Comparison of ENCODE assay signal across 2 cellular contexts in the genomic region with DNA sequence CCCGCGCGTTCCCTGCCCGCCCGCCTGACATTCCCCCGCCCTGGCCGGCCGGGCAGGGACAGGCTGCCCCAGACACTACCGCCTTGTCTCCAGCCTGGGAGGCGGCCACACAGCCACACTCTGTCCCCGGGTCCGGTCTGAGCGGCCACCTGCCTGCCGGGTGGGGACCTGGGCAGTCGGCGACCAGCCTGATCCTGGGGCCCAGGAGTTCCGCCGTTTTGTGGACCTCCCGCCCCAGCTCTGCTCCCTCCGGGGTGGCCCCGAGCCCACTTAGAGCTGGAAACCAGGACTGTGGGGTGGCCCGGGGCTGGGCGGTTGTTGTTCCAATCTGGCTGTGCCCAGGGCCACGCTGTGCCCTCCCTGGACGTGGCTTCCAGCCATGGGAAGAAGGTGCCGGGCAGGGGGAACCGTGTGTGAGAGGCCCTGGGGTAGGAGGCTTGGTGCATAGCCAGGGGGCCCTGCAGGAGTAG.
TF ChIP-seq lines count a peak whose summit lies in the region.

No MANE protein-coding gene starts in this region.

TF ChIP-seq in GM23338, 12 proteins besides CTCF, POLR2A, EP300 and RAD21 (continues in another document):
- TF ChIP-seq, protein P1, sequence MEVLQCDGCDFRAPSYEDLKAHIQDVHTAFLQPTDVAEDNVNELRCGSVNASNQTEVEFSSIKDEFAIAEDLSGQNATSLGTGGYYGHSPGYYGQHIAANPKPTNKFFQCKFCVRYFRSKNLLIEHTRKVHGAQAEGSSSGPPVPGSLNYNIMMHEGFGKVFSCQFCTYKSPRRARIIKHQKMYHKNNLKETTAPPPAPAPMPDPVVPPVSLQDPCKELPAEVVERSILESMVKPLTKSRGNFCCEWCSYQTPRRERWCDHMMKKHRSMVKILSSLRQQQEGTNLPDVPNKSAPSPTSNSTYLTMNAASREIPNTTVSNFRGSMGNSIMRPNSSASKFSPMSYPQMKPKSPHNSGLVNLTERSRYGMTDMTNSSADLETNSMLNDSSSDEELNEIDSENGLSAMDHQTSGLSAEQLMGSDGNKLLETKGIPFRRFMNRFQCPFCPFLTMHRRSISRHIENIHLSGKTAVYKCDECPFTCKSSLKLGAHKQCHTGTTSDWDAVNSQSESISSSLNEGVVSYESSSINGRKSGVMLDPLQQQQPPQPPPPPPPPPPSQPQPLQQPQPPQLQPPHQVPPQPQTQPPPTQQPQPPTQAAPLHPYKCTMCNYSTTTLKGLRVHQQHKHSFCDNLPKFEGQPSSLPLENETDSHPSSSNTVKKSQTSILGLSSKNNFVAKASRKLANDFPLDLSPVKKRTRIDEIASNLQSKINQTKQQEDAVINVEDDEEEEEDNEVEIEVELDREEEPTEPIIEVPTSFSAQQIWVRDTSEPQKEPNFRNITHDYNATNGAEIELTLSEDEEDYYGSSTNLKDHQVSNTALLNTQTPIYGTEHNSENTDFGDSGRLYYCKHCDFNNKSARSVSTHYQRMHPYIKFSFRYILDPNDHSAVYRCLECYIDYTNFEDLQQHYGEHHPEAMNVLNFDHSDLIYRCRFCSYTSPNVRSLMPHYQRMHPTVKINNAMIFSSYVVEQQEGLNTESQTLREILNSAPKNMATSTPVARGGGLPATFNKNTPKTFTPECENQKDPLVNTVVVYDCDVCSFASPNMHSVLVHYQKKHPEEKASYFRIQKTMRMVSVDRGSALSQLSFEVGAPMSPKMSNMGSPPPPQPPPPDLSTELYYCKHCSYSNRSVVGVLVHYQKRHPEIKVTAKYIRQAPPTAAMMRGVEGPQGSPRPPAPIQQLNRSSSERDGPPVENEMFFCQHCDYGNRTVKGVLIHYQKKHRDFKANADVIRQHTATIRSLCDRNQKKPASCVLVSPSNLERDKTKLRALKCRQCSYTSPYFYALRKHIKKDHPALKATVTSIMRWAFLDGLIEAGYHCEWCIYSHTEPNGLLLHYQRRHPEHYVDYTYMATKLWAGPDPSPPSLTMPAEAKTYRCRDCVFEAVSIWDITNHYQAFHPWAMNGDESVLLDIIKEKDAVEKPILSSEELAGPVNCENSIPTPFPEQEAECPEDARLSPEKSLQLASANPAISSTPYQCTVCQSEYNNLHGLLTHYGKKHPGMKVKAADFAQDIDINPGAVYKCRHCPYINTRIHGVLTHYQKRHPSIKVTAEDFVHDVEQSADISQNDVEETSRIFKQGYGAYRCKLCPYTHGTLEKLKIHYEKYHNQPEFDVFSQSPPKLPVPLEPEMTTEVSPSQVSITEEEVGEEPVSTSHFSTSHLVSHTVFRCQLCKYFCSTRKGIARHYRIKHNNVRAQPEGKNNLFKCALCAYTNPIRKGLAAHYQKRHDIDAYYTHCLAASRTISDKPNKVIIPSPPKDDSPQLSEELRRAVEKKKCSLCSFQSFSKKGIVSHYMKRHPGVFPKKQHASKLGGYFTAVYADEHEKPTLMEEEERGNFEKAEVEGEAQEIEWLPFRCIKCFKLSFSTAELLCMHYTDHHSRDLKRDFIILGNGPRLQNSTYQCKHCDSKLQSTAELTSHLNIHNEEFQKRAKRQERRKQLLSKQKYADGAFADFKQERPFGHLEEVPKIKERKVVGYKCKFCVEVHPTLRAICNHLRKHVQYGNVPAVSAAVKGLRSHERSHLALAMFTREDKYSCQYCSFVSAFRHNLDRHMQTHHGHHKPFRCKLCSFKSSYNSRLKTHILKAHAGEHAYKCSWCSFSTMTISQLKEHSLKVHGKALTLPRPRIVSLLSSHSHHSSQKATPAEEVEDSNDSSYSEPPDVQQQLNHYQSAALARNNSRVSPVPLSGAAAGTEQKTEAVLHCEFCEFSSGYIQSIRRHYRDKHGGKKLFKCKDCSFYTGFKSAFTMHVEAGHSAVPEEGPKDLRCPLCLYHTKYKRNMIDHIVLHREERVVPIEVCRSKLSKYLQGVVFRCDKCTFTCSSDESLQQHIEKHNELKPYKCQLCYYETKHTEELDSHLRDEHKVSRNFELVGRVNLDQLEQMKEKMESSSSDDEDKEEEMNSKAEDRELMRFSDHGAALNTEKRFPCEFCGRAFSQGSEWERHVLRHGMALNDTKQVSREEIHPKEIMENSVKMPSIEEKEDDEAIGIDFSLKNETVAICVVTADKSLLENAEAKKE (CRISPR knock-in tag; IDR thresholded peaks at IDR 0.05) = no peak
- TF ChIP-seq EZH2 (IDR thresholded peaks at IDR 0.05; ENCODE audit: low read depth, unreplicated experiment) = no peak
- TF ChIP-seq EZH2phosphoT487 (IDR thresholded peaks at IDR 0.05; ENCODE audit: unreplicated experiment) = no peak
- TF ChIP-seq ZNF331 (CRISPR knock-in tag; IDR thresholded peaks at IDR 0.05; ENCODE audit: low read depth) = no peak
- TF ChIP-seq, protein P2, sequence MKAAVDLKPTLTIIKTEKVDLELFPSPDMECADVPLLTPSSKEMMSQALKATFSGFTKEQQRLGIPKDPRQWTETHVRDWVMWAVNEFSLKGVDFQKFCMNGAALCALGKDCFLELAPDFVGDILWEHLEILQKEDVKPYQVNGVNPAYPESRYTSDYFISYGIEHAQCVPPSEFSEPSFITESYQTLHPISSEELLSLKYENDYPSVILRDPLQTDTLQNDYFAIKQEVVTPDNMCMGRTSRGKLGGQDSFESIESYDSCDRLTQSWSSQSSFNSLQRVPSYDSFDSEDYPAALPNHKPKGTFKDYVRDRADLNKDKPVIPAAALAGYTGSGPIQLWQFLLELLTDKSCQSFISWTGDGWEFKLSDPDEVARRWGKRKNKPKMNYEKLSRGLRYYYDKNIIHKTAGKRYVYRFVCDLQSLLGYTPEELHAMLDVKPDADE (IDR thresholded peaks at IDR 0.05) = no peak
- no peak for TF ChIP-seq CREB1 (CRISPR knock-in tag; IDR thresholded peaks at IDR 0.05; ENCODE audit: low read depth)
- no peak for TF ChIP-seq JUNB (IDR thresholded peaks at IDR 0.05; ENCODE audit: unreplicated experiment)
- TF ChIP-seq, protein P3, sequence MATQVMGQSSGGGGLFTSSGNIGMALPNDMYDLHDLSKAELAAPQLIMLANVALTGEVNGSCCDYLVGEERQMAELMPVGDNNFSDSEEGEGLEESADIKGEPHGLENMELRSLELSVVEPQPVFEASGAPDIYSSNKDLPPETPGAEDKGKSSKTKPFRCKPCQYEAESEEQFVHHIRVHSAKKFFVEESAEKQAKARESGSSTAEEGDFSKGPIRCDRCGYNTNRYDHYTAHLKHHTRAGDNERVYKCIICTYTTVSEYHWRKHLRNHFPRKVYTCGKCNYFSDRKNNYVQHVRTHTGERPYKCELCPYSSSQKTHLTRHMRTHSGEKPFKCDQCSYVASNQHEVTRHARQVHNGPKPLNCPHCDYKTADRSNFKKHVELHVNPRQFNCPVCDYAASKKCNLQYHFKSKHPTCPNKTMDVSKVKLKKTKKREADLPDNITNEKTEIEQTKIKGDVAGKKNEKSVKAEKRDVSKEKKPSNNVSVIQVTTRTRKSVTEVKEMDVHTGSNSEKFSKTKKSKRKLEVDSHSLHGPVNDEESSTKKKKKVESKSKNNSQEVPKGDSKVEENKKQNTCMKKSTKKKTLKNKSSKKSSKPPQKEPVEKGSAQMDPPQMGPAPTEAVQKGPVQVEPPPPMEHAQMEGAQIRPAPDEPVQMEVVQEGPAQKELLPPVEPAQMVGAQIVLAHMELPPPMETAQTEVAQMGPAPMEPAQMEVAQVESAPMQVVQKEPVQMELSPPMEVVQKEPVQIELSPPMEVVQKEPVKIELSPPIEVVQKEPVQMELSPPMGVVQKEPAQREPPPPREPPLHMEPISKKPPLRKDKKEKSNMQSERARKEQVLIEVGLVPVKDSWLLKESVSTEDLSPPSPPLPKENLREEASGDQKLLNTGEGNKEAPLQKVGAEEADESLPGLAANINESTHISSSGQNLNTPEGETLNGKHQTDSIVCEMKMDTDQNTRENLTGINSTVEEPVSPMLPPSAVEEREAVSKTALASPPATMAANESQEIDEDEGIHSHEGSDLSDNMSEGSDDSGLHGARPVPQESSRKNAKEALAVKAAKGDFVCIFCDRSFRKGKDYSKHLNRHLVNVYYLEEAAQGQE (IDR thresholded peaks at IDR 0.05; ENCODE audit: unreplicated experiment) = no peak
- TF ChIP-seq NANOG (IDR thresholded peaks at IDR 0.05; ENCODE audit: borderline replicate concordance) = no peak

TF ChIP-seq in K562, 482 proteins besides CTCF, POLR2A, EP300 and RAD21:
- TF ChIP-seq ZNF77 (CRISPR knock-in tag; IDR thresholded peaks at IDR 0.05) = no peak
- TF ChIP-seq, protein P4, sequence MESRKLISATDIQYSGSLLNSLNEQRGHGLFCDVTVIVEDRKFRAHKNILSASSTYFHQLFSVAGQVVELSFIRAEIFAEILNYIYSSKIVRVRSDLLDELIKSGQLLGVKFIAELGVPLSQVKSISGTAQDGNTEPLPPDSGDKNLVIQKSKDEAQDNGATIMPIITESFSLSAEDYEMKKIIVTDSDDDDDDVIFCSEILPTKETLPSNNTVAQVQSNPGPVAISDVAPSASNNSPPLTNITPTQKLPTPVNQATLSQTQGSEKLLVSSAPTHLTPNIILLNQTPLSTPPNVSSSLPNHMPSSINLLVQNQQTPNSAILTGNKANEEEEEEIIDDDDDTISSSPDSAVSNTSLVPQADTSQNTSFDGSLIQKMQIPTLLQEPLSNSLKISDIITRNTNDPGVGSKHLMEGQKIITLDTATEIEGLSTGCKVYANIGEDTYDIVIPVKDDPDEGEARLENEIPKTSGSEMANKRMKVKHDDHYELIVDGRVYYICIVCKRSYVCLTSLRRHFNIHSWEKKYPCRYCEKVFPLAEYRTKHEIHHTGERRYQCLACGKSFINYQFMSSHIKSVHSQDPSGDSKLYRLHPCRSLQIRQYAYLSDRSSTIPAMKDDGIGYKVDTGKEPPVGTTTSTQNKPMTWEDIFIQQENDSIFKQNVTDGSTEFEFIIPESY (CRISPR knock-in tag; IDR thresholded peaks at IDR 0.05) = peak; percentile 37; the same call in 1 of the 2 replicates
